ENCODE assay signal across 1 cellular context in genomic region chr17:32341141-32341856, GRCh38.
TF ChIP-seq lines count a peak whose summit lies in the region.

No MANE protein-coding gene starts in this region.

TF ChIP-seq in K562, 482 proteins besides CTCF, POLR2A, EP300 and RAD21 (continued from another document):
- TF ChIP-seq MLLT1 (IDR thresholded peaks at IDR 0.05) (0 out of 4 replicates have a peak, but pooled peaks of 1 of the 2 experiments have one; percentile 29), HDAC1 (IDR thresholded peaks at IDR 0.05) (peak in 1 of 2 experiments; percentile 22; a peak in 1 of 4 replicates), SIN3A (IDR thresholded peaks at IDR 0.05; ENCODE audit: borderline replicate concordance in 2 of 2, control insufficient read depth in 1 of 2, low read depth in 2 of 2, low read length in 2 of 2) (peak in 1 of 2 experiments; percentile 35; a peak in 1 of 4 replicates), ZNF407 (IDR thresholded peaks at IDR 0.05; ENCODE audit: low read depth) (peak; percentile 90), ZNF347 (CRISPR knock-in tag; IDR thresholded peaks at IDR 0.05; ENCODE audit: low read depth) (no peak), ZNF586 (CRISPR knock-in tag; conservative IDR thresholded peaks at IDR 0.05) (no peak), CHD2 (IDR thresholded peaks at IDR 0.05; ENCODE audit: low read depth, low read length) (no peak), OTX1 (CRISPR knock-in tag; IDR thresholded peaks at IDR 0.05) (peak; percentile 61; the same call in 1 of the 2 replicates), MTA3 (IDR thresholded peaks at IDR 0.05; ENCODE audit: borderline replicate concordance) (peak; percentile 73; the same call in 1 of the 2 replicates), CC2D1A (IDR thresholded peaks at IDR 0.05) (0 out of 2 replicates have a peak, but pooled peaks have one; percentile 21), NR4A1 (CRISPR knock-in tag; IDR thresholded peaks at IDR 0.05) (no peak), NR4A1 (tag; IDR thresholded peaks at IDR 0.05) (no peak), ZNF644 (tag; IDR thresholded peaks at IDR 0.05; ENCODE audit: low read depth) (0 out of 2 replicates have a peak, but pooled peaks have one; percentile 9)
TF ChIP-seq in K562: peak in this region for 16.
